27 cellular contexts compared by ENCODE assay signal in genomic region chr13:105735269-105735668, GRCh38.
A peak's percentile ranks its signal among the peaks of the same experiment; 100 is the strongest.
DNase-seq lines count a peak whose midpoint lies in the region; ATAC-seq lines count a peak whose summit lies in the region.
"Had no signal": no experiment of that assay in that cellular context is flagged by ENCODE, and none has a peak within 500 bp of the region (broad histone marks: within the 10 kb centered on the region; RNA-seq: fewer than 3 reads in every experiment).

No MANE protein-coding gene starts in this region.

- no peaks in the 10 kb centered on the region for H3K9me3 Mint-ChIP-seq in activated T-cell treated with anti-CD3 and anti-CD28 coated beads, Interleukin-2, amount 50 U/mL, for 24 hours
- H3K9me3 Mint-ChIP-seq: activated CD4-positive, alpha-beta T cell treated with anti-CD3 and anti-CD28 coated beads, Interleukin-2, amount 10 ng/mL, durations not matched to agents 7 days and 5 days; activated naive CD4-positive, alpha-beta T cell treated with anti-CD3 and anti-CD28 coated beads, Interleukin-2, amount 50 U/mL, for 24 hours; activated T-helper 1 cell treated with anti-CD3 and anti-CD28 coated beads, Interleukin-12 subunit alpha, Interleukin-12 subunit beta, Interleukin-2, Interleukin-4 antibody, amounts not matched to agents 30 ng/mL and 10 ng/mL and 1 ng/mL, durations not matched to agents 14 hours and 24 hours and 36 hours; T-helper 2 cell treated with Interferon-gamma antibody and Interleukin-4, amounts not matched to agents 5 μg/mL and 100 μg/mL, for 36 hours; type B pancreatic cell had no signal

- no peak overlapping the region for H3K9ac ChIP-seq in adipocyte (ENCODE audit: low read length)
- H3K9ac ChIP-seq: SK-N-SH had no signal

- H3K27me3 Mint-ChIP-seq in activated T-cell treated with anti-CD3 and anti-CD28 coated beads, Interleukin-2, amount 50 U/mL, for 24 hours, result no peaks in the 10 kb centered on the region
- H3K27me3 Mint-ChIP-seq: activated CD4-positive, alpha-beta T cell treated with anti-CD3 and anti-CD28 coated beads, Interleukin-2, amount 10 ng/mL, durations not matched to agents 7 days and 5 days; activated CD8-positive, alpha-beta memory T cell treated with anti-CD3 and anti-CD28 coated beads, Interleukin-2, amount 10 ng/mL, durations not matched to agents 7 days and 5 days; activated naive CD4-positive, alpha-beta T cell treated with anti-CD3 and anti-CD28 coated beads, Interleukin-2, amount 50 U/mL, for 24 hours; type B pancreatic cell had no signal

- H3K4me1 Mint-ChIP-seq in activated T-cell treated with anti-CD3 and anti-CD28 coated beads, Interleukin-2, amount 50 U/mL, for 24 hours (ENCODE audit: low read depth), result no peaks in the 10 kb centered on the region
- H3K4me1 Mint-ChIP-seq: activated CD4-positive, alpha-beta T cell treated with anti-CD3 and anti-CD28 coated beads, Interleukin-2, amount 10 ng/mL, durations not matched to agents 7 days and 5 days; activated CD8-positive, alpha-beta memory T cell treated with anti-CD3 and anti-CD28 coated beads, Interleukin-2, amount 10 ng/mL, durations not matched to agents 7 days and 5 days; activated naive CD4-positive, alpha-beta T cell treated with anti-CD3 and anti-CD28 coated beads, Interleukin-2, amount 50 U/mL, for 24 hours; CD8-positive, alpha-beta memory T cell had no signal

- DNase-seq in DMS53 treated with DMSO at 0.1 percent for 48 hours (lab: John Stamatoyannopoulos, UW; ENCODE audit: unreplicated experiment), result peak; percentile 7
- peak; percentile 4 to 26 for DNase-seq in Kasumi-1 (lab: John Stamatoyannopoulos, UW)
- DNase-seq in NCI-H2171 treated with DMSO at 0.1 percent for 48 hours (lab: John Stamatoyannopoulos, UW), result peak; percentile 92
- DNase-seq in adipocyte (ENCODE audit: low read depth), result peak; percentile 18
- DNase-seq in activated T-cell treated with anti-CD3 and anti-CD28 coated beads, Interleukin-2, amount 50 U/mL, for 24 hours, result no peak
- DNase-seq: activated CD4-positive, alpha-beta T cell treated with anti-CD3 and anti-CD28 coated beads, Interleukin-2, amount 10 ng/mL, durations not matched to agents 7 days and 5 days; activated CD8-positive, alpha-beta memory T cell treated with anti-CD3 and anti-CD28 coated beads, Interleukin-2, amount 10 ng/mL, durations not matched to agents 7 days and 5 days; CD8-positive, alpha-beta memory T cell; effector CD8-positive, alpha-beta T cell; erythroblast; foreskin keratinocyte; H7; hypothalamus; NCI-H187 treated with DMSO at 0.1 percent for 48 hours; NCI-H82; posterior cingulate gyrus; sigmoid colon; SK-N-SH; WERI-Rb-1 had no signal

- H3K27ac Mint-ChIP-seq in activated T-cell treated with anti-CD3 and anti-CD28 coated beads, Interleukin-2, amount 50 U/mL, for 24 hours, result no peak overlapping the region
- H3K27ac Mint-ChIP-seq: activated CD4-positive, alpha-beta T cell treated with anti-CD3 and anti-CD28 coated beads, Interleukin-2, amount 10 ng/mL, durations not matched to agents 7 days and 5 days; activated CD8-positive, alpha-beta memory T cell treated with anti-CD3 and anti-CD28 coated beads, Interleukin-2, amount 10 ng/mL, durations not matched to agents 7 days and 5 days; activated naive CD4-positive, alpha-beta T cell treated with anti-CD3 and anti-CD28 coated beads, Interleukin-2, amount 50 U/mL, for 24 hours; activated T-helper 1 cell treated with anti-CD3 and anti-CD28 coated beads, Interleukin-12 subunit alpha, Interleukin-12 subunit beta, Interleukin-2, Interleukin-4 antibody, amounts not matched to agents 30 ng/mL and 10 ng/mL and 1 ng/mL, durations not matched to agents 14 hours and 24 hours and 36 hours; CD8-positive, alpha-beta memory T cell; T-helper 2 cell treated with Interferon-gamma antibody and Interleukin-4, amounts not matched to agents 5 μg/mL and 100 μg/mL, for 36 hours; type B pancreatic cell had no signal

- H3K9me3 ChIP-seq in adipocyte (ENCODE audit: control insufficient read depth, low read length), result no peaks in the 10 kb centered on the region
- H3K9me3 ChIP-seq: sigmoid colon, SK-N-SH had no signal

- no peak overlapping the region for H3K4me3 Mint-ChIP-seq in activated T-cell treated with anti-CD3 and anti-CD28 coated beads, Interleukin-2, amount 50 U/mL, for 24 hours
- H3K4me3 Mint-ChIP-seq: activated CD4-positive, alpha-beta T cell treated with anti-CD3 and anti-CD28 coated beads, Interleukin-2, amount 10 ng/mL, durations not matched to agents 7 days and 5 days; activated CD8-positive, alpha-beta memory T cell treated with anti-CD3 and anti-CD28 coated beads, Interleukin-2, amount 10 ng/mL, durations not matched to agents 7 days and 5 days; activated naive CD4-positive, alpha-beta T cell treated with anti-CD3 and anti-CD28 coated beads, Interleukin-2, amount 50 U/mL, for 24 hours; activated T-helper 1 cell treated with anti-CD3 and anti-CD28 coated beads, Interleukin-12 subunit alpha, Interleukin-12 subunit beta, Interleukin-2, Interleukin-4 antibody, amounts not matched to agents 30 ng/mL and 10 ng/mL and 1 ng/mL, durations not matched to agents 14 hours and 24 hours and 36 hours; CD8-positive, alpha-beta memory T cell; T-helper 2 cell treated with Interferon-gamma antibody and Interleukin-4, amounts not matched to agents 5 μg/mL and 100 μg/mL, for 36 hours; type B pancreatic cell had no signal

- H3K4me3 ChIP-seq in adipocyte (ENCODE audit: low read length), result no peak overlapping the region
- H3K4me3 ChIP-seq: sigmoid colon had no signal

- H3K27me3 ChIP-seq in adipocyte (replicated peaks; ENCODE audit: control insufficient read depth, insufficient read depth, low read length), result no peaks in the 10 kb centered on the region
- H3K27me3 ChIP-seq: foreskin keratinocyte, sigmoid colon had no signal

- no peaks in the 10 kb centered on the region for H3K36me3 Mint-ChIP-seq in activated T-cell treated with anti-CD3 and anti-CD28 coated beads, Interleukin-2, amount 50 U/mL, for 24 hours (ENCODE audit: low read depth)
- H3K36me3 Mint-ChIP-seq: activated CD8-positive, alpha-beta memory T cell treated with anti-CD3 and anti-CD28 coated beads, Interleukin-2, amount 10 ng/mL, durations not matched to agents 7 days and 5 days; activated naive CD4-positive, alpha-beta T cell treated with anti-CD3 and anti-CD28 coated beads, Interleukin-2, amount 50 U/mL, for 24 hours; CD8-positive, alpha-beta memory T cell; type B pancreatic cell had no signal

- H3K4me1 ChIP-seq in adipocyte (ENCODE audit: control insufficient read depth, insufficient read depth, low read length), result no peaks in the 10 kb centered on the region
- H3K4me1 ChIP-seq: foreskin keratinocyte, sigmoid colon had no signal

- no peaks in the 10 kb centered on the region for H3K36me3 ChIP-seq in adipocyte (ENCODE audit: control insufficient read depth, insufficient read depth, low read length, severe bottlenecking)
- H3K36me3 ChIP-seq: sigmoid colon, WERI-Rb-1 had no signal

- ATAC-seq in GM21717 (IDR thresholded peaks at IDR 0.05; ENCODE audit: unreplicated experiment) (no peak), GM19324 (IDR thresholded peaks at IDR 0.05; ENCODE audit: low FRiP score, unreplicated experiment) (no peak), GM19463 (IDR thresholded peaks at IDR 0.05; ENCODE audit: unreplicated experiment) (no peak)
- ATAC-seq: activated CD8-positive, alpha-beta memory T cell treated with anti-CD3 and anti-CD28 coated beads, Interleukin-2, amount 10 ng/mL, durations not matched to agents 7 days and 5 days; foreskin keratinocyte; Panc1 had no signal
